1 cellular context compared by ENCODE assay signal in the genomic region with DNA sequence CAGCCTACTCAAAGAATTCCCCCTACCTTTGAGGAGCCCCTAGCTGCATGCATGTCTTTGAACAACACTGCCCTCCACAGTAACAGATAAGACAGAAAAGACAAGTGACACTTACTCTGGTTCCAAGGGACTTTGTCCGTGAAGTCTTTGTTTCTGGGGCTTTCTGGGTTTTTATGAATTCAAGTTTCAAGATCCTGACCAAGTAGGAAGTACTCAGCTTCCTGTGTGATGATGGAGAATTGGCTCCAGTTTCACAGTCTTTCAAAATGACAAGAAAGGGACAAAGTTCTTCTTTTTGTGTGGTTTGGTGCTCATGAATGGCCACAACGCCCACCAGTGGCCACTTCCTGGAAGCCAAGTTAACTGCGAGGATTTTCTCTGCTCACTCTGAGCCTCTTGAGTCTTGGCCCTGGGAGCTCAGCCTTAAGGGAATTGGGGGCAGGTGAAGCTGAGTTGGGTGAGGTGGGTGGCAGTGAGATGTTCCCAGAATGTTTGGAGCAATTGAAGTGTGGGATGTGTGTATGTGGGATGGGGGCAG.
TF ChIP-seq lines count a peak whose summit lies in the region.

A gene (minus strand): TSS at position 147 of the 538 bp plus-strand sequence. CDS start 4,000 bp downstream, outside the sequence.

TF ChIP-seq in IMR-90, 13 proteins besides CTCF, POLR2A, EP300 and RAD21 (continued from another document):
- TF ChIP-seq MAFK (IDR thresholded peaks at IDR 0.05; ENCODE audit: low read depth, low read length) = no peak
- TF ChIP-seq MAZ (IDR thresholded peaks at IDR 0.05; ENCODE audit: borderline replicate concordance, low read depth, low read length) = no peak
- TF ChIP-seq MXI1 (IDR thresholded peaks at IDR 0.05; ENCODE audit: borderline replicate concordance, low read depth, low read length) = no peak
- TF ChIP-seq RCOR1 (IDR thresholded peaks at IDR 0.05; ENCODE audit: insufficient replicate concordance, low read length) = no peak
- no peak for TF ChIP-seq FOS (IDR thresholded peaks at IDR 0.05; ENCODE audit: low read depth, low read length)
- no peak for TF ChIP-seq CEBPB (IDR thresholded peaks at IDR 0.05; ENCODE audit: low read depth, low read length)
